ENCODE assay signal across 16 cellular contexts in the genomic region with DNA sequence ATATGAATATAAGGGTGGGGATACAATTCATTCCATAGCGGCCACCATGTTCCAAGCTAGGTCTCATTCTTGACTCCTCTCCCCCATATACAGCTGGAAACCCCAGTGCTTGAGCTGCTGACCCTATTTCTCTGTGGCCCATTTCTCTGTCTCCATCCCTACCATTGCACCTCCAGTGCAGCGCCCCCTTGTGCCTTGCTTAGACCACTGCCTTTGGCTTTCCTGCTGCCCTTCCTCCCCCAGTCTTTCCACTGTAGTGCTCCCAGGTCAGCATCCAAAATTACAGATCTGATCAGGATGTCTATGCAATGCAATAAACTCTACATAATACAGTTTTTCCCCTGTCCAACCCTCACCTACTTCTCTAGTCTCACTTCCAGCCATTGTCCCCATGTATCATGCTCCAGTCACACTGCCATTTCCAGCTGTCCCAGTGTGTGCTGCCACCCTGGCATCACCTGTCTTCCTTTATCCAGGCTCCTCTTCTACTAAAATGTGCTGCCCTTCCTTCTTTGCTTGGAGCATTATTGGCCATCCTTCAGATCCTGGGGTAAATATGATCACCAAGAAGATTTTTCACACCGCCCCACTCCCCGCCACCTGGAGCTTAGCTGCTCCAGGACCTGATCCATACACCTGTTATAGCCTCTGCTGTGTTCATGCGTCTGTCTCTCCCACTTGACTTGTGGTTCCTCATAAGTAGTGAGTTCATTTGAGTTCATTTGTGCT.
DNase-seq lines count a peak whose midpoint lies in the region; ATAC-seq and TF ChIP-seq lines count a peak whose summit lies in the region.
"Had no signal": no experiment of that assay in that cellular context is flagged by ENCODE, and none has a peak within 500 bp of the region (broad histone marks: within the 10 kb centered on the region; RNA-seq: fewer than 3 reads in every experiment).

No MANE protein-coding gene starts in this region.

- H3K4me1 ChIP-seq in OCI-LY1 (ENCODE audit: insufficient read depth, low read length, severe bottlenecking) (no peaks in the 10 kb centered on the region), aorta (ENCODE audit: control insufficient read depth in 1 of 2, insufficient read depth in 2 of 2, low read length in 2 of 2) (peaks cover 0 to 2% of the 10 kb centered on the region in 2 donors)

- no peak overlapping the region for H3K4me2 ChIP-seq in OCI-LY1 (ENCODE audit: low read length)

- H3F3A ChIP-seq in OCI-LY1 (ENCODE audit: insufficient read depth, low read length) = no peaks in the 10 kb centered on the region

- H3K4me1 Mint-ChIP-seq in osteocyte (ENCODE audit: unreplicated experiment) = peaks cover 6% of the 10 kb centered on the region
- H3K4me1 Mint-ChIP-seq: CD8-positive, alpha-beta memory T cell had no signal

- WGBS in aorta, 2 donors = 84 to 85% methylated on average over 5 of the region's 5 CpGs

- no peak overlapping the region for H3K4me3 Mint-ChIP-seq in osteocyte (ENCODE audit: unreplicated experiment)
- H3K4me3 Mint-ChIP-seq: activated T-helper 1 cell treated with anti-CD3 and anti-CD28 coated beads, Interleukin-12 subunit alpha, Interleukin-12 subunit beta, Interleukin-2, Interleukin-4 antibody, amounts not matched to agents 30 ng/mL and 10 ng/mL and 1 ng/mL, durations not matched to agents 14 hours and 24 hours and 36 hours; CD8-positive, alpha-beta memory T cell had no signal

- H3K9me3 Mint-ChIP-seq in osteocyte (ENCODE audit: unreplicated experiment) = peaks cover 4% of the 10 kb centered on the region
- H3K9me3 Mint-ChIP-seq: activated T-helper 1 cell treated with anti-CD3 and anti-CD28 coated beads, Interleukin-12 subunit alpha, Interleukin-12 subunit beta, Interleukin-2, Interleukin-4 antibody, amounts not matched to agents 30 ng/mL and 10 ng/mL and 1 ng/mL, durations not matched to agents 14 hours and 24 hours and 36 hours; CD8-positive, alpha-beta memory T cell had no signal

- no peak for ATAC-seq in aorta (ENCODE audit: low FRiP score)

- H3K36me3 Mint-ChIP-seq in osteocyte (ENCODE audit: unreplicated experiment) = no peaks in the 10 kb centered on the region
- H3K36me3 Mint-ChIP-seq: CD8-positive, alpha-beta memory T cell had no signal

- no peak overlapping the region for H3K27ac Mint-ChIP-seq in osteocyte (ENCODE audit: unreplicated experiment)
- H3K27ac Mint-ChIP-seq: activated T-helper 1 cell treated with anti-CD3 and anti-CD28 coated beads, Interleukin-12 subunit alpha, Interleukin-12 subunit beta, Interleukin-2, Interleukin-4 antibody, amounts not matched to agents 30 ng/mL and 10 ng/mL and 1 ng/mL, durations not matched to agents 14 hours and 24 hours and 36 hours; CD8-positive, alpha-beta memory T cell had no signal

- peak; percentile 0 for DNase-seq in DMS 273 (lab: John Stamatoyannopoulos, UW; ENCODE audit: unreplicated experiment)
- DNase-seq in DMS 273 treated with DMSO at 0.1 percent for 48 hours (lab: John Stamatoyannopoulos, UW) = no peak
- no peak for DNase-seq in GM10266 (ENCODE audit: extremely low spot score)
- DNase-seq in fibroblast of mammary gland (ENCODE audit: low read depth) = no peak
- no peak for DNase-seq in aorta
- DNase-seq in EL = no peak
- DNase-seq in osteocyte (ENCODE audit: extremely low spot score, unreplicated experiment) = no peak
- DNase-seq: 8988T; activated CD4-positive, alpha-beta T cell treated with anti-CD3 and anti-CD28 coated beads, Interleukin-2, amount 50 U/mL, for 4 hours; amniotic stem cell; CD8-positive, alpha-beta memory T cell; NCI-H1092; posterior cingulate gyrus; Right ventricle myocardium superior had no signal

- H3K79me2 ChIP-seq in OCI-LY1 (ENCODE audit: insufficient read depth, low read length) = no peaks in the 10 kb centered on the region

- H3K27ac ChIP-seq in OCI-LY1 (ENCODE audit: low read depth, low read length, poor library complexity, severe bottlenecking) (no peak overlapping the region), aorta (ENCODE audit: low read depth in 1 of 2, low read length in 2 of 2) (no peak overlapping the region)

- no peak overlapping the region for H2AFZ ChIP-seq in OCI-LY1 (ENCODE audit: low read length)

- no peak overlapping the region for H3K4me3 ChIP-seq in OCI-LY1 (ENCODE audit: low read depth, low read length, poor library complexity, severe bottlenecking)
- no peak overlapping the region for H3K4me3 ChIP-seq in fibroblast of mammary gland (ENCODE audit: control insufficient read depth, low read depth, low read length)
- H3K4me3 ChIP-seq in aorta (ENCODE audit: low read length in 2 of 2) = no peak overlapping the region

- H3K9me2 ChIP-seq in OCI-LY1 (ENCODE audit: low read depth, low read length) = no peaks in the 10 kb centered on the region

- intact Hi-C loops in aorta (cut with DNase I) = no loop called here

- no peaks in the 10 kb centered on the region for H4K20me1 ChIP-seq in OCI-LY1 (ENCODE audit: insufficient read depth, low read length)

- H3K9ac ChIP-seq in OCI-LY1 (ENCODE audit: low read length) = no peak overlapping the region

- TF ChIP-seq CTCF in GM10266 (IDR thresholded peaks at IDR 0.05; ENCODE audit: control insufficient read depth, insufficient read depth, low read depth, missing control alignments) (peak; percentile 26), OCI-LY1 (IDR thresholded peaks at IDR 0.05; ENCODE audit: low read length) (peak; percentile 53), fibroblast of mammary gland (conservative IDR thresholded peaks at IDR 0.05; ENCODE audit: control insufficient read depth, insufficient read depth, low read depth, low read length) (peak; percentile 9), osteocyte (IDR thresholded peaks at IDR 0.05) (no peak)

- H3K36me3 ChIP-seq in OCI-LY1 (ENCODE audit: insufficient read depth, low read length) = no peaks in the 10 kb centered on the region
- no peaks in the 10 kb centered on the region for H3K36me3 ChIP-seq in aorta (ENCODE audit: control insufficient read depth in 1 of 2, insufficient read depth in 2 of 2, low read length in 1 of 2)

- peaks cover 14% of the 10 kb centered on the region for H3K27me3 Mint-ChIP-seq in osteocyte (ENCODE audit: unreplicated experiment)

- no peaks in the 10 kb centered on the region for H3K9me3 ChIP-seq in OCI-LY1 (ENCODE audit: low read length)
- no peaks in the 10 kb centered on the region for H3K9me3 ChIP-seq in aorta (ENCODE audit: control insufficient read depth, low read length)

- H3K27me3 ChIP-seq in OCI-LY1 (ENCODE audit: insufficient read depth, low read length) (no peaks in the 10 kb centered on the region), aorta (ENCODE audit: control insufficient read depth in 1 of 2, insufficient read depth in 2 of 2, low read length in 1 of 2) (no peaks in the 10 kb centered on the region)
